Comparison of ENCODE assay signal across 1 cellular context in the genomic region with DNA sequence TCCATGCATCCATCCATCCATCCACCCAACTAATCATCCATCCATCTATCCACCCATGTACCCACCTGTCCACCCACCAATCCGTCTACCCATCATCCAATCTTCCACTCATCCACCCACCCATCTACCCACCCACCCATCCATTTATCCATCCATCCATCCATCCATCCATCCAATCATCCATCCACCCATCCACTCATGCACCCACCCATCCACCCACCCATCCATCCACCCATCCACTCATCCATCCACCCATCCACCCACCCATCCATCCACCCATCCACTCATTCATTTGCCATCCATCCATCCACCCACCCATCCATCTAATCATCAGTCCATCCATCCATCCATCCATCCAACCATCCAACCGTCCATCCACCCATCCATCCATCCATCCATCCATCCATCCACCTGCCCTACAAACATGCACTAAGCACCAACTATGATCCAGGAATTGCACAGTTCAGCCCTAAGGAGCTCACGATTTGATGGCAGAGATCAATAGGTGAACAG.
TF ChIP-seq lines count a peak whose summit lies in the region.

No MANE protein-coding gene starts in this region.

TF ChIP-seq in HEK293, 187 proteins besides CTCF, POLR2A, EP300 and RAD21 (continued from another document):
- TF ChIP-seq ZBTB17 (tag by site-specific recombination; IDR thresholded peaks at IDR 0.05) (peak; percentile 46; the same call in 1 of the 2 replicates), ZNF785 (tag by site-specific recombination; IDR thresholded peaks at IDR 0.05) (no peak), ZNF561 (tag by site-specific recombination; IDR thresholded peaks at IDR 0.05; ENCODE audit: borderline replicate concordance) (no peak), ZNF366 (tag by site-specific recombination; conservative IDR thresholded peaks at IDR 0.05) (peak; percentile 90), ZNF292 (tag by site-specific recombination; IDR thresholded peaks at IDR 0.05; ENCODE audit: borderline replicate concordance, low read depth) (no peak), EGR2 (tag by site-specific recombination; IDR thresholded peaks at IDR 0.05; ENCODE audit: low read depth) (peak; percentile 97), ZNF302 (tag by site-specific recombination; IDR thresholded peaks at IDR 0.05; ENCODE audit: low read depth) (no peak), ZFHX2 (tag by site-specific recombination; conservative IDR thresholded peaks at IDR 0.05) (peak; percentile 81)
- TF ChIP-seq, protein P1, sequence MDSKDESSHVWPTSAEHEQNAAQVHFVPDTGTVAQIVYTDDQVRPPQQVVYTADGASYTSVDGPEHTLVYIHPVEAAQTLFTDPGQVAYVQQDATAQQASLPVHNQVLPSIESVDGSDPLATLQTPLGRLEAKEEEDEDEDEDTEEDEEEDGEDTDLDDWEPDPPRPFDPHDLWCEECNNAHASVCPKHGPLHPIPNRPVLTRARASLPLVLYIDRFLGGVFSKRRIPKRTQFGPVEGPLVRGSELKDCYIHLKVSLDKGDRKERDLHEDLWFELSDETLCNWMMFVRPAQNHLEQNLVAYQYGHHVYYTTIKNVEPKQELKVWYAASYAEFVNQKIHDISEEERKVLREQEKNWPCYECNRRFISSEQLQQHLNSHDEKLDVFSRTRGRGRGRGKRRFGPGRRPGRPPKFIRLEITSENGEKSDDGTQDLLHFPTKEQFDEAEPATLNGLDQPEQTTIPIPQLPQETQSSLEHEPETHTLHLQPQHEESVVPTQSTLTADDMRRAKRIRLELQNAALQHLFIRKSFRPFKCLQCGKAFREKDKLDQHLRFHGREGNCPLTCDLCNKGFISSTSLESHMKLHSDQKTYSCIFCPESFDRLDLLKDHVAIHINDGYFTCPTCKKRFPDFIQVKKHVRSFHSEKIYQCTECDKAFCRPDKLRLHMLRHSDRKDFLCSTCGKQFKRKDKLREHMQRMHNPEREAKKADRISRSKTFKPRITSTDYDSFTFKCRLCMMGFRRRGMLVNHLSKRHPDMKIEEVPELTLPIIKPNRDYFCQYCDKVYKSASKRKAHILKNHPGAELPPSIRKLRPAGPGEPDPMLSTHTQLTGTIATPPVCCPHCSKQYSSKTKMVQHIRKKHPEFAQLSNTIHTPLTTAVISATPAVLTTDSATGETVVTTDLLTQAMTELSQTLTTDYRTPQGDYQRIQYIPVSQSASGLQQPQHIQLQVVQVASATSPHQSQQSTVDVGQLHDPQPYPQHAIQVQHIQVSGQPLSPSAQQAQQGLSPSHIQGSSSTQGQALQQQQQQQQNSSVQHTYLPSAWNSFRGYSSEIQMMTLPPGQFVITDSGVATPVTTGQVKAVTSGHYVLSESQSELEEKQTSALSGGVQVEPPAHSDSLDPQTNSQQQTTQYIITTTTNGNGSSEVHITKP (tag by site-specific recombination; IDR thresholded peaks at IDR 0.05), result no peak
TF ChIP-seq in HEK293: peak in this region for 4.
